23 cellular contexts compared by ENCODE assay signal in the genomic region with DNA sequence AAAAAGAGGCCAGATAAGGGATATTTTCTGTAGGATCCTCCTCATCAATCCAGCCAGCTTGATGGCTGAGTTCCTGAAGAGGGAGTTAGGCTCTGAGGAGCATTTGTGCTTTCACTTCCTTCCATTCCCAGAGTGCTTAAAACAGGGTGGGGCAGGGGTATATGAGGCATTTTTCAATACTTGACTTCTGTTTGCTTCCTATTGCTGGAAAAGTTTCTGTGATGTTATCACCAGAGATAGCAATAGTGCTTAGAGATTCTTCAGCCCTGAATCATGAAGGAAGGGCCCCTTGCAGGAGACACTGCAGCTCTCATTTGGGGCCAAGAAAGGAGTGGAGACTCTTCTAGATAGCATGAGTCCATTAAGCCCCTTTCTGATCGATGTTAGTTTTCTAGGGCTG.
DNase-seq lines count a peak whose midpoint lies in the region; ATAC-seq and TF ChIP-seq lines count a peak whose summit lies in the region.
"Had no signal": no experiment of that assay in that cellular context is flagged by ENCODE, and none has a peak within 500 bp of the region (broad histone marks: within the 10 kb centered on the region; RNA-seq: fewer than 3 reads in every experiment).

No MANE protein-coding gene starts in this region.

- no peak for TF ChIP-seq CTCF in OCI-LY3 (IDR thresholded peaks at IDR 0.05; ENCODE audit: low read depth, low read length)

- peaks cover 9% of the 10 kb centered on the region; the same call in 1 of the 2 replicates for H3K27me3 ChIP-seq in OCI-LY3 (ENCODE audit: low read depth, low read length)
- H3K27me3 ChIP-seq: colonic mucosa, Peyer's patch, upper lobe of right lung had no signal

- H2AFZ ChIP-seq in OCI-LY3 (ENCODE audit: low read depth, low read length) = no peak overlapping the region

- H3K27ac ChIP-seq in OCI-LY3 (ENCODE audit: low read length) = no peak overlapping the region
- H3K27ac ChIP-seq: C4-2B, colonic mucosa, Peyer's patch, upper lobe of right lung, WERI-Rb-1 had no signal

- H3K4me3 ChIP-seq in OCI-LY3 (ENCODE audit: low read length) = no peak overlapping the region
- H3K4me3 ChIP-seq: colonic mucosa, Peyer's patch, upper lobe of right lung had no signal

- no peak overlapping the region for H3K27ac Mint-ChIP-seq in activated T-cell treated with anti-CD3 and anti-CD28 coated beads, Interleukin-2, amount 50 U/mL, for 24 hours

- H3K4me1 ChIP-seq in OCI-LY3 (ENCODE audit: low read length) = peaks cover 10% of the 10 kb centered on the region
- H3K4me1 ChIP-seq: colonic mucosa, Peyer's patch, upper lobe of right lung had no signal

- no peaks in the 10 kb centered on the region for H3K36me3 ChIP-seq in OCI-LY3 (replicated peaks; ENCODE audit: low read depth, low read length)
- H3K36me3 ChIP-seq: colonic mucosa, Peyer's patch, upper lobe of right lung, WERI-Rb-1 had no signal

- H3K4me1 Mint-ChIP-seq in activated T-cell treated with anti-CD3 and anti-CD28 coated beads, Interleukin-2, amount 50 U/mL, for 24 hours (ENCODE audit: low read depth) = peaks cover 38% of the 10 kb centered on the region

- H3K9me3 ChIP-seq in OCI-LY3 (ENCODE audit: insufficient read depth, low read length) = no peaks in the 10 kb centered on the region
- H3K9me3 ChIP-seq: colonic mucosa, Peyer's patch, upper lobe of right lung had no signal

- H3K9ac ChIP-seq in OCI-LY3 (ENCODE audit: low read length) = no peak overlapping the region

- no peaks in the 10 kb centered on the region for H3K36me3 Mint-ChIP-seq in activated T-cell treated with anti-CD3 and anti-CD28 coated beads, Interleukin-2, amount 50 U/mL, for 24 hours (ENCODE audit: low read depth)

- H3K9me3 Mint-ChIP-seq in activated T-cell treated with anti-CD3 and anti-CD28 coated beads, Interleukin-2, amount 50 U/mL, for 24 hours = no peaks in the 10 kb centered on the region
- H3K9me3 Mint-ChIP-seq: stimulated activated naive CD8-positive, alpha-beta T cell treated with anti-CD3 and anti-CD28 coated beads, Interleukin-15, Interleukin-2, amounts not matched to agents 100 ng/mL and 50 ng/mL, for 24 hours had no signal

- peaks cover 2% of the 10 kb centered on the region for H3K27me3 Mint-ChIP-seq in activated T-cell treated with anti-CD3 and anti-CD28 coated beads, Interleukin-2, amount 50 U/mL, for 24 hours
- H3K27me3 Mint-ChIP-seq: stimulated activated naive CD8-positive, alpha-beta T cell treated with anti-CD3 and anti-CD28 coated beads, Interleukin-15, Interleukin-2, amounts not matched to agents 100 ng/mL and 50 ng/mL, for 24 hours had no signal

- H3K4me2 ChIP-seq in OCI-LY3 (ENCODE audit: low read length) = 0 out of 2 replicates have a peak overlapping the region, but pooled peaks have one; percentile 0

- H3K79me2 ChIP-seq in OCI-LY3 (ENCODE audit: low read length) = no peaks in the 10 kb centered on the region

- DNase-seq in EH (ENCODE audit: low read depth) (peak; percentile 41), iris pigment epithelial cell (ENCODE audit: low read depth) (peak; percentile 20), AML-193 (lab: John Stamatoyannopoulos, UW) (no peak)
- DNase-seq in activated T-cell treated with anti-CD3 and anti-CD28 coated beads, Interleukin-2, amount 50 U/mL, for 24 hours = no peak
- DNase-seq: activated naive CD4-positive, alpha-beta T cell treated with Interleukin-2 at 50 U/mL for 16 hours; colonic mucosa; DMS79; foreskin melanocyte; Karpas-422; left colon; NCI-H1417; NCI-H2171; NCI-H82; Peyer's patch; stimulated activated CD4-positive, alpha-beta T cell treated with anti-CD3 and anti-CD28 coated beads, Interleukin-15, amount 100 ng/mL, for 24 hours; upper lobe of right lung; WERI-Rb-1 had no signal

- H3K4me3 Mint-ChIP-seq in activated T-cell treated with anti-CD3 and anti-CD28 coated beads, Interleukin-2, amount 50 U/mL, for 24 hours = no peak overlapping the region
- H3K4me3 Mint-ChIP-seq: stimulated activated naive CD8-positive, alpha-beta T cell treated with anti-CD3 and anti-CD28 coated beads, Interleukin-15, Interleukin-2, amounts not matched to agents 100 ng/mL and 50 ng/mL, for 24 hours had no signal

- H4K20me1 ChIP-seq in OCI-LY3 (ENCODE audit: insufficient read depth, low read length) = no peaks in the 10 kb centered on the region

- ATAC-seq in GM18909 (IDR thresholded peaks at IDR 0.05; ENCODE audit: poor library complexity, unreplicated experiment) = peak; percentile 9
- no peak for ATAC-seq in GM18498 (IDR thresholded peaks at IDR 0.05; ENCODE audit: unreplicated experiment)
- ATAC-seq in GM21737 (IDR thresholded peaks at IDR 0.05; ENCODE audit: unreplicated experiment) = no peak
- ATAC-seq: left colon, upper lobe of right lung had no signal

Comparison
In these comparisons a context has a peak if more than half of its experiments do, and no peak if none do; other contexts are left out.
1. DNase-seq: peak in EH (single experiment) and iris pigment epithelial cell (single experiment); none in AML-193 (0 of 2) and activated T-cell treated with anti-CD3 and anti-CD28 coated beads, Interleukin-2, amount 50 U/mL, for 24 hours (single experiment).